Comparison of ENCODE assay signal across 17 cellular contexts in the genomic region with DNA sequence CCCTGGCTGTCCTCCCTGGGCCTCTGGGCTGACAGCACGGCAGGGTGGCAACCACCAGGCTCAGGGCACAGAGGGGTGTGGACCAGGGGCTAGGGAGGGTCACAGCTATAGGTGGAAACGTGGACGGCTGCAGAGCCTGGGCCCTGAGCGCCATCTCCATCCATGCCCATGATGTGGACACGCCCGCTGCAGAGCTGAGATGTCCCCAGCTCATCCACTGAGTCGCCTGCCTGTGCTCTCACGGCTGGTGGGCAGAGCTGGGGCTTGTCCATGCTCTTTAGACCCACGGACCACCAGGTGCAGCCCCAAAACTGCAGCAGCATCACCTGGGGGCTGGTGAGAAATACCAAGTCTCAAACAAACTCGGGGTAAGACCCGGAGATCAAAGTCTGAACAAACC. TPM values are rescaled to one million over a fixed set of nuclear protein-coding genes. Genes with fewer than 3 reads are reported as not detected.
DNase-seq lines count a peak whose midpoint lies in the region; ATAC-seq and TF ChIP-seq lines count a peak whose summit lies in the region.
"Had no signal": no experiment of that assay in that cellular context is flagged by ENCODE, and none has a peak within 500 bp of the region (broad histone marks: within the 10 kb centered on the region; RNA-seq: fewer than 3 reads in every experiment).

No MANE protein-coding gene starts in this region.

- intact Hi-C loops in right cardiac atrium (cut with DNase I) = no loop called here
- intact Hi-C loops in left ventricle myocardium superior (cut with micrococcal nuclease) = no loop called here

- TF ChIP-seq CTCF in coronary artery (IDR thresholded peaks at IDR 0.05) (no peak), RWPE1 (conservative IDR thresholded peaks at IDR 0.05; ENCODE audit: low read depth) (no peak)

- WGBS in right cardiac atrium = 93% methylated on average over 11 of the region's 11 CpGs

- POLR2A ChIA-PET in RWPE1 (lab: Yijun Ruan, JAX; ENCODE audit: low non-redundant PET) = no interaction called here

- no peak for ATAC-seq in right cardiac atrium
- ATAC-seq in left ventricle myocardium superior = no peak
- ATAC-seq: A549 had no signal

- H3K4me1 ChIP-seq in right cardiac atrium (ENCODE audit: control insufficient read depth, insufficient read depth, low read length) = no peaks in the 10 kb centered on the region
- H3K4me1 ChIP-seq: A549, Caco-2, HAP-1 had no signal

- DNase-seq in right cardiac atrium (peak in 2 of 3 donors; percentile 38 to 54), left ventricle myocardium superior (no peak), coronary artery (ENCODE audit: low spot score) (peak; percentile 69), iPS-NIHi11 (ENCODE audit: low spot score) (peak; percentile 3), OCI-M2 (lab: John Stamatoyannopoulos, UW; ENCODE audit: unreplicated experiment) (no peak), RWPE1 (ENCODE audit: low spot score) (no peak)
- DNase-seq in stimulated activated CD4-positive, alpha-beta T cell treated with anti-CD3 and anti-CD28 coated beads, Interleukin-2, amount 100 ng/mL, for 48 hours = no peak
- DNase-seq: AML-193; Caco-2; CD4-positive, alpha-beta T cell; DMS79 treated with DMSO at 0.1 percent for 48 hours; GF-D8; GOT3 had no signal

- H3K27ac ChIP-seq in right cardiac atrium (ENCODE audit: low read length) (no peak overlapping the region), coronary artery (no peak overlapping the region), RWPE1 (no peak overlapping the region)
- H3K27ac ChIP-seq: A549, C4-2B had no signal

- CTCF ChIA-PET in RWPE1 (lab: Yijun Ruan, JAX) = interaction anchor here (0.6 kb wide), 1 partner anchor 49 kb away, joined by 3 read pairs; no protein-coding TSS in a partner anchor

- H3K4me3 ChIP-seq in right cardiac atrium (ENCODE audit: low read length) (no peak overlapping the region), coronary artery (no peak overlapping the region)
- H3K4me3 ChIP-seq: A549, HAP-1 had no signal

- no peaks in the 10 kb centered on the region for H3K9me3 ChIP-seq in right cardiac atrium (ENCODE audit: control insufficient read depth, low read length)
- H3K9me3 ChIP-seq: A549, Caco-2, HAP-1 had no signal

- no peaks in the 10 kb centered on the region for H3K27me3 ChIP-seq in right cardiac atrium (ENCODE audit: control insufficient read depth, insufficient read depth)

RNA-seq across cellular contexts. Expression of a gene that starts 16.1 kb away (rescaled TPM):
- total RNA-seq in right cardiac atrium (10 to 100 TPM; 20.9 to 25.5 (median 25.1) TPM), left ventricle myocardium superior (25.2 TPM)
- polyA plus RNA-seq in right cardiac atrium = 10.5 TPM

RNA-seq across cellular contexts. Expression of a gene that starts 24.7 kb away (rescaled TPM):
- total RNA-seq in right cardiac atrium (under 1 TPM in 2 of 4 donors, not detected in 2; 0.53 to 0.57 TPM), left ventricle myocardium superior (not detected)
- polyA plus RNA-seq in right cardiac atrium = not detected
- total RNA-seq: CD4-positive, alpha-beta T cell had no signal
- polyA plus RNA-seq: BJ had no signal

RNA-seq across cellular contexts. Expression of a gene that starts 45.6 kb away (rescaled TPM):
- 100 to 1,000 TPM; 156 to 203 (median 187) TPM for total RNA-seq in right cardiac atrium
- polyA plus RNA-seq in right cardiac atrium = 209 TPM
- 269 TPM for total RNA-seq in left ventricle myocardium superior

Comparison
In these comparisons a context has a peak if more than half of its experiments do, and no peak if none do; other contexts are left out.
1. DNase-seq: peak in right cardiac atrium (2 of 3), coronary artery (single experiment) and iPS-NIHi11 (single experiment); none in left ventricle myocardium superior (single experiment), OCI-M2 (single experiment), stimulated activated CD4-positive, alpha-beta T cell treated with anti-CD3 and anti-CD28 coated beads, Interleukin-2, amount 100 ng/mL, for 48 hours (0 of 2) and RWPE1 (single experiment).